In the genomic region with DNA sequence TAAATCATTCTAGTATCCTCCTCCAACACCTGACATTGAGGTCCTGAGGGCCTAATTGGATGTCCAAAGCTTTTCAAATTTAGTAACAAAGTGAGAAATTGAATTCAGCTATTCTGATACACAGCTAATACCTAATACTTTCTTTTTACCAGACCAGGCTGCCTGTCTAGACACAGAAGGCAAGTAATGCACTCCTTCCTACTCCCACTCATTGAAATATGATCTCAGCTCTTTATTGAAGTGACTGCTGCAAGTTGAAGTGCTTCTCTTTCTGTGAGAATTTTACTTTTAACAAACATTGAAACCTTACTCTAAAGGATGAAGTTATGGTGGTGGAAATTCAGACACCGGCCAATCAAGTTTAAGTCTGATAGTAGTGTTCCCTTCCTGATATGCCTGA, we compare ENCODE assay signal across 13 cellular contexts.
A peak's percentile ranks its signal among the peaks of the same experiment; 100 is the strongest.
DNase-seq lines count a peak whose midpoint lies in the region; ATAC-seq and TF ChIP-seq lines count a peak whose summit lies in the region.
"Had no signal": no experiment of that assay in that cellular context is flagged by ENCODE, and none has a peak within 500 bp of the region (broad histone marks: within the 10 kb centered on the region; RNA-seq: fewer than 3 reads in every experiment).

No MANE protein-coding gene starts in this region.

- no peaks in the 10 kb centered on the region for H3K79me2 ChIP-seq in osteoblast (ENCODE audit: insufficient read depth, low read length)

- H3K27ac ChIP-seq in osteoblast (ENCODE audit: low read depth, low read length): peak overlapping the region; percentile 98
- H3K27ac ChIP-seq: KMS-11 had no signal

- H3K4me3 ChIP-seq in epithelial cell of esophagus (ENCODE audit: low read length) (no peak overlapping the region), osteoblast (ENCODE audit: insufficient read depth, low read length) (peak overlapping the region; percentile 51)

- no peaks in the 10 kb centered on the region for H3K36me3 ChIP-seq in osteoblast (ENCODE audit: insufficient read depth, low read length)

- no peaks in the 10 kb centered on the region for H3K9me3 ChIP-seq in osteoblast (ENCODE audit: low read depth, low read length)

- H3K4me1 ChIP-seq in osteoblast (ENCODE audit: insufficient read depth, low read length): peaks cover 28% of the 10 kb centered on the region

- peak overlapping the region; percentile 82 for H3K4me2 ChIP-seq in osteoblast (ENCODE audit: insufficient read depth, low read length)
- H3K4me2 ChIP-seq: KMS-11 had no signal

- no peak for ATAC-seq in HG02571 (IDR thresholded peaks at IDR 0.05; ENCODE audit: unreplicated experiment)
- no peak for ATAC-seq in GM18867 (IDR thresholded peaks at IDR 0.05; ENCODE audit: unreplicated experiment)
- ATAC-seq: activated CD8-positive, alpha-beta memory T cell treated with anti-CD3 and anti-CD28 coated beads, Interleukin-2, amount 10 ng/mL, durations not matched to agents 7 days and 5 days had no signal

- no peaks in the 10 kb centered on the region for H4K20me1 ChIP-seq in osteoblast (ENCODE audit: insufficient read depth, low read length)

- H2AFZ ChIP-seq in osteoblast (ENCODE audit: low read length): peak overlapping the region; percentile 64

- DNase-seq in EH (ENCODE audit: low read depth) (peak; percentile 61), NCI-H510A (lab: John Stamatoyannopoulos, UW) (peak; percentile 3), epithelial cell of esophagus (ENCODE audit: low read depth) (peak; percentile 45), osteoblast (ENCODE audit: insufficient read length, low spot score, missing footprints) (no peak), SIG-M5 treated with dmso at 0.1 percent for 504 hours (lab: John Stamatoyannopoulos, UW; ENCODE audit: unreplicated experiment) (no peak)
- DNase-seq in stimulated activated CD4-positive, alpha-beta T cell treated with anti-CD3 and anti-CD28 coated beads, Interleukin-12 subunit alpha, Interleukin-12 subunit beta, amount 100 ng/mL, for 4 hours: no peak
- DNase-seq: activated CD8-positive, alpha-beta memory T cell treated with anti-CD3 and anti-CD28 coated beads, Interleukin-2, amount 10 ng/mL, durations not matched to agents 7 days and 5 days; Calu3; head of caudate nucleus; posterior cingulate gyrus had no signal

- no peak for TF ChIP-seq CTCF in epithelial cell of esophagus (IDR thresholded peaks at IDR 0.05; ENCODE audit: insufficient read depth, low read depth, low read length, missing control alignments)
- TF ChIP-seq CTCF in osteoblast (IDR thresholded peaks at IDR 0.05; ENCODE audit: extremely low read depth, low read depth, low read length): no peak

- no peaks in the 10 kb centered on the region for H3K27me3 ChIP-seq in osteoblast (ENCODE audit: insufficient read depth, low read length)

Comparison
In these comparisons a context has a peak if more than half of its experiments do, and no peak if none do; other contexts are left out.
1. DNase-seq: peak in EH (single experiment), NCI-H510A (single experiment) and epithelial cell of esophagus (single experiment); none in osteoblast (single experiment), SIG-M5 treated with dmso at 0.1 percent for 504 hours (single experiment) and stimulated activated CD4-positive, alpha-beta T cell treated with anti-CD3 and anti-CD28 coated beads, Interleukin-12 subunit alpha, Interleukin-12 subunit beta, amount 100 ng/mL, for 4 hours (single experiment).